In the genomic region with DNA sequence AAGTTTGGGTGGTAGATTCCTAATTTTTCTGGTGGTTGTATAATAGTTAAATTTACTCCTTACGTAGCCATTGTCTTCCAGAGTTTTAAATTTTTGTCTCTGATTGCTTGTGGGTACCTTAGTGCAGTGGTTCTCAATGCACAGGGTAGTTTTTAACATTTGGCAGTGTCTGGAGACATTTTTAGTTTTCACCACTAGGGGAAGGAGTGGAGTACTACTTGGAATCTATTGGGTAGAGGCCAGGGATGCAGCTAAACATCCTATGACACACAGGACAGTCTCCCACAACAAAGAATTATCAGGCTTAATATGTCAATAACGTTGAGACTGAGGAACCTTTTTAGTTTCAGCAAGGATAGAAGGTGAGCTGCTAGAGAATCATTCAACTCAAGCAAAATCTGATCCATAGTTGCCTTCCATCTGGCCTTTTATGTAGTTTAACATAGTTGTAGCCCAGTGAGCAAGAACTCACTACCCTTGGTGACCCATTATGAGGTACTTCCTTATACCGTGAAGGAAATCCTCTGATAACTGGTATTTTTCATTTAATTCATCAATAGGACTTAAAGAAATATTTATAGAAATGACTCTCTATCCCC, we compare ENCODE assay signal across 8 cellular contexts. TPM values are rescaled to one million over a fixed set of nuclear protein-coding genes. Genes with fewer than 3 reads are reported as not detected.
DNase-seq lines count a peak whose midpoint lies in the region; ATAC-seq and TF ChIP-seq lines count a peak whose summit lies in the region.

No MANE protein-coding gene starts in this region.

- intact Hi-C loops in OCI-LY7 (cut with micrococcal nuclease; ENCODE audit: unreplicated experiment) = no loop called here

- no peaks in the 10 kb centered on the region for H3K9me3 ChIP-seq in OCI-LY7 (ENCODE audit: low read length)
- no peaks in the 10 kb centered on the region for H3K9me3 ChIP-seq in fibroblast of lung (ENCODE audit: control insufficient read depth, insufficient read depth, low read depth, low read length)

- H4K20me1 ChIP-seq in OCI-LY7 (ENCODE audit: insufficient read depth, low read length) (no peaks in the 10 kb centered on the region), fibroblast of lung (ENCODE audit: control insufficient read depth, extremely low read depth, insufficient read depth, low read length) (no peaks in the 10 kb centered on the region)

- H3K27me3 Mint-ChIP-seq in activated naive CD8-positive, alpha-beta T cell treated with anti-CD3 and anti-CD28 coated beads, Interleukin-2, amount 50 U/mL, for 24 hours = no peaks in the 10 kb centered on the region
- no peaks in the 10 kb centered on the region for H3K27me3 Mint-ChIP-seq in activated naive CD8-positive, alpha-beta T cell treated with anti-CD3 and anti-CD28 coated beads for 36 hours

- H3K79me2 ChIP-seq in OCI-LY7 (ENCODE audit: insufficient read depth, low read depth, low read length) (no peaks in the 10 kb centered on the region), fibroblast of lung (ENCODE audit: control insufficient read depth, insufficient read depth, low read length) (no peaks in the 10 kb centered on the region)

- H3K4me3 ChIP-seq in OCI-LY7 (ENCODE audit: low read depth, low read length, poor library complexity, severe bottlenecking) = no peak overlapping the region
- H3K4me3 ChIP-seq in fibroblast of lung (replicated peaks in 1 of 4; ENCODE audit: control extremely low read depth in 1 of 4, insufficient read depth in 1 of 4, low read depth in 3 of 4, low read length in 4 of 4) = no peak overlapping the region

- no peaks in the 10 kb centered on the region for H3K27me3 ChIP-seq in fibroblast of lung (ENCODE audit: control insufficient read depth, insufficient read depth, low read length)

- CTCF ChIA-PET in OCI-LY7 (lab: Charles Lee; ENCODE audit: unreplicated experiment) = no interaction called here

- H3K36me3 ChIP-seq in OCI-LY7 (ENCODE audit: insufficient read depth, low read length) (no peaks in the 10 kb centered on the region; the same call in 1 of the 2 replicates), fibroblast of lung (ENCODE audit: control insufficient read depth, insufficient read depth, low read length) (no peaks in the 10 kb centered on the region)

- H3K4me2 ChIP-seq in OCI-LY7 (ENCODE audit: low read length) (no peak overlapping the region), fibroblast of lung (ENCODE audit: extremely low read depth, insufficient read depth, low read length) (no peak overlapping the region)

- no peak overlapping the region for H3K4me3 Mint-ChIP-seq in activated naive CD8-positive, alpha-beta T cell treated with anti-CD3 and anti-CD28 coated beads, Interleukin-2, amount 50 U/mL, for 24 hours
- H3K4me3 Mint-ChIP-seq in activated naive CD8-positive, alpha-beta T cell treated with anti-CD3 and anti-CD28 coated beads for 36 hours = no peak overlapping the region

- TF ChIP-seq CTCF in OCI-LY7 (conservative IDR thresholded peaks at IDR 0.05; ENCODE audit: low read length) (peak; percentile 79), fibroblast of lung (conservative IDR thresholded peaks at IDR 0.05 in 1 of 2, IDR thresholded peaks at IDR 0.05 in 1 of 2; ENCODE audit: low read depth in 1 of 2, low read length in 2 of 2) (peak; percentile 36 to 56)

- no peaks in the 10 kb centered on the region for H3K9me3 Mint-ChIP-seq in activated naive CD8-positive, alpha-beta T cell treated with anti-CD3 and anti-CD28 coated beads, Interleukin-2, amount 50 U/mL, for 24 hours
- H3K9me3 Mint-ChIP-seq in activated naive CD8-positive, alpha-beta T cell treated with anti-CD3 and anti-CD28 coated beads for 36 hours = no peaks in the 10 kb centered on the region

- H3K4me1 Mint-ChIP-seq in activated naive CD8-positive, alpha-beta T cell treated with anti-CD3 and anti-CD28 coated beads, Interleukin-2, amount 50 U/mL, for 24 hours = peaks cover under 1% of the 10 kb centered on the region
- H3K4me1 Mint-ChIP-seq in activated naive CD8-positive, alpha-beta T cell treated with anti-CD3 and anti-CD28 coated beads for 36 hours = no peaks in the 10 kb centered on the region

- H3K9me2 ChIP-seq in OCI-LY7 (ENCODE audit: insufficient read depth, low read length) = no peaks in the 10 kb centered on the region

- DNase-seq in activated naive CD8-positive, alpha-beta T cell treated with anti-CD3 and anti-CD28 coated beads, Interleukin-2, amount 50 U/mL, for 24 hours = no peak
- DNase-seq in activated naive CD8-positive, alpha-beta T cell treated with anti-CD3 and anti-CD28 coated beads for 36 hours = no peak
- DNase-seq in OCI-LY7 (ENCODE audit: low spot score) (peak; percentile 25), fibroblast of lung (ENCODE audit: low read depth in 2 of 2) (peak; percentile 17 to 39), stromal cell of bone marrow (ENCODE audit: low read depth) (peak; percentile 32), NCI-H774 (lab: John Stamatoyannopoulos, UW) (no peak), NCI-H1930 (lab: John Stamatoyannopoulos, UW) (no peak)

- H3K27ac Mint-ChIP-seq in activated naive CD8-positive, alpha-beta T cell treated with anti-CD3 and anti-CD28 coated beads, Interleukin-2, amount 50 U/mL, for 24 hours = no peak overlapping the region
- H3K27ac Mint-ChIP-seq in activated naive CD8-positive, alpha-beta T cell treated with anti-CD3 and anti-CD28 coated beads for 36 hours = no peak overlapping the region

- no peaks in the 10 kb centered on the region for H3K4me1 ChIP-seq in OCI-LY7 (ENCODE audit: insufficient read depth, low read length, poor library complexity, severe bottlenecking)
- no peaks in the 10 kb centered on the region for H3K4me1 ChIP-seq in fibroblast of lung (ENCODE audit: control insufficient read depth, extremely low read depth, insufficient read depth, low read length)

- POLR2A ChIA-PET in OCI-LY7 (lab: Charles Lee) = interaction anchor here (0.5 to 1.3 kb wide), 3 partner anchors 12 to 37 kb away, joined by 3 to 5 read pairs (median 4); no protein-coding TSS in a partner anchor

- H2AFZ ChIP-seq in OCI-LY7 (ENCODE audit: low read length) (no peak overlapping the region), fibroblast of lung (ENCODE audit: low read length) (no peak overlapping the region)

- H3K36me3 Mint-ChIP-seq in activated naive CD8-positive, alpha-beta T cell treated with anti-CD3 and anti-CD28 coated beads, Interleukin-2, amount 50 U/mL, for 24 hours (ENCODE audit: low read depth) = peaks cover 6% of the 10 kb centered on the region
- peaks cover under 1% of the 10 kb centered on the region for H3K36me3 Mint-ChIP-seq in activated naive CD8-positive, alpha-beta T cell treated with anti-CD3 and anti-CD28 coated beads for 36 hours

- H3K9ac ChIP-seq in fibroblast of lung (ENCODE audit: insufficient read depth, low read length) = no peak overlapping the region

- no TSS peak for BruUV-seq in OCI-LY7 (replicated peaks; lab: Mats Ljungman, UMichigan)

- H3K27ac ChIP-seq in OCI-LY7 (ENCODE audit: low read depth, low read length, poor library complexity, severe bottlenecking) (no peak overlapping the region), fibroblast of lung (ENCODE audit: insufficient read depth, low read length) (no peak overlapping the region)

- peak; percentile 69 for ATAC-seq in activated naive CD8-positive, alpha-beta T cell treated with anti-CD3 and anti-CD28 coated beads, Interleukin-2, amount 50 U/mL, for 24 hours
- ATAC-seq in HG02678 (IDR thresholded peaks at IDR 0.05; ENCODE audit: unreplicated experiment) = peak; percentile 76

RNA-seq across cellular contexts. Expression of gene STX19, which starts 8.6 kb away (rescaled TPM):
- not detected for total RNA-seq in activated naive CD8-positive, alpha-beta T cell treated with anti-CD3 and anti-CD28 coated beads for 36 hours
- total RNA-seq in OCI-LY7 (2014; rRNA removed; shearing (Covaris generic)) = not detected in 2 replicates
- total RNA-seq in OCI-LY7 (2022) = not detected in 2 replicates
- total RNA-seq in fibroblast of lung = not detected in 2 replicates
- not detected in 2 replicates for polyA plus RNA-seq in fibroblast of lung
- 0.15 TPM in 1 of 2 replicates, not detected in the other for polyA plus RNA-seq in fibroblast of lung (2012)
- not detected in 2 replicates for polyA minus RNA-seq in fibroblast of lung (ENCODE audit: low replicate concordance)

RNA-seq across cellular contexts. Expression of gene DHFR2, which starts 25.7 kb away (rescaled TPM):
- total RNA-seq in activated naive CD8-positive, alpha-beta T cell treated with anti-CD3 and anti-CD28 coated beads for 36 hours = 1 to 10 TPM; 6.6 to 7.1 TPM
- total RNA-seq in OCI-LY7 (2014; rRNA removed; shearing (Covaris generic)) = 4.5 and 5.0 TPM in 2 replicates
- 5.7 and 8.2 TPM in 2 replicates for total RNA-seq in OCI-LY7 (2022)
- 6.9 and 7.2 TPM in 2 replicates for total RNA-seq in fibroblast of lung
- 2.7 and 4.3 TPM in 2 replicates for polyA plus RNA-seq in fibroblast of lung
- polyA plus RNA-seq in fibroblast of lung (2012) = 2.9 and 3.8 TPM in 2 replicates
- polyA minus RNA-seq in fibroblast of lung (ENCODE audit: low replicate concordance) = 0.67 and 2.7 TPM in 2 replicates

RNA-seq across cellular contexts. Expression of gene NSUN3, which starts 25.9 kb away (rescaled TPM):
- total RNA-seq in activated naive CD8-positive, alpha-beta T cell treated with anti-CD3 and anti-CD28 coated beads for 36 hours = 10 to 100 TPM; 13.2 to 13.5 TPM
- 10.4 and 16.4 TPM in 2 replicates for total RNA-seq in OCI-LY7 (2014; rRNA removed; shearing (Covaris generic))
- total RNA-seq in OCI-LY7 (2022) (13.5 and 17.7 TPM in 2 replicates), fibroblast of lung (13.4 and 23.1 TPM in 2 replicates)
- 6.1 and 6.2 TPM in 2 replicates for polyA plus RNA-seq in fibroblast of lung
- 7.0 and 7.9 TPM in 2 replicates for polyA plus RNA-seq in fibroblast of lung (2012)
- 3.7 and 14.2 TPM in 2 replicates for polyA minus RNA-seq in fibroblast of lung (ENCODE audit: low replicate concordance)

RNA-seq across cellular contexts. Expression of gene ARL13B, which starts 57.1 kb away (rescaled TPM):
- 10 to 100 TPM; 10.5 to 10.7 TPM for total RNA-seq in activated naive CD8-positive, alpha-beta T cell treated with anti-CD3 and anti-CD28 coated beads for 36 hours
- total RNA-seq in OCI-LY7 (2014; rRNA removed; shearing (Covaris generic)) = 5.4 and 5.9 TPM in 2 replicates
- 11.3 and 12.0 TPM in 2 replicates for total RNA-seq in OCI-LY7 (2022)
- total RNA-seq in fibroblast of lung = 8.4 and 11.6 TPM in 2 replicates
- 7.8 and 10.7 TPM in 2 replicates for polyA plus RNA-seq in fibroblast of lung
- polyA plus RNA-seq in fibroblast of lung (2012) = 6.1 and 9.1 TPM in 2 replicates
- polyA minus RNA-seq in fibroblast of lung (ENCODE audit: low replicate concordance) = 0.67 and 1.6 TPM in 2 replicates

Comparison
In these comparisons a context has a peak if more than half of its experiments do, and no peak if none do; other contexts are left out.
1. DNase-seq: peak in OCI-LY7 (single experiment), fibroblast of lung (2 of 2) and stromal cell of bone marrow (single experiment); none in activated naive CD8-positive, alpha-beta T cell treated with anti-CD3 and anti-CD28 coated beads, Interleukin-2, amount 50 U/mL, for 24 hours (single experiment), activated naive CD8-positive, alpha-beta T cell treated with anti-CD3 and anti-CD28 coated beads for 36 hours (single experiment), NCI-H774 (single experiment) and NCI-H1930 (0 of 2).